ENCODE assay signal across 8 cellular contexts in genomic region chr15:31324739-31325431, GRCh38. TPM values are rescaled to one million over a fixed set of nuclear protein-coding genes. Genes with fewer than 3 reads are reported as not detected.
DNase-seq lines count a peak whose midpoint lies in the region; ATAC-seq and TF ChIP-seq lines count a peak whose summit lies in the region.

No MANE protein-coding gene starts in this region.

- TF ChIP-seq CTCF in CD4-positive, alpha-beta T cell (IDR thresholded peaks at IDR 0.05) = no peak
- TF ChIP-seq CTCF in MM.1S (IDR thresholded peaks at IDR 0.05; ENCODE audit: low read length) (no peak), neural crest cell (conservative IDR thresholded peaks at IDR 0.05) (no peak)

- peak overlapping the region; percentile 94 for H3K9ac ChIP-seq in MM.1S (ENCODE audit: low read length)

- peaks cover 31% of the 10 kb centered on the region for H3K79me2 ChIP-seq in MM.1S (ENCODE audit: low read length)

- H3K9me3 ChIP-seq in CD4-positive, alpha-beta T cell (ENCODE audit: control insufficient read depth, low read length) = no peaks in the 10 kb centered on the region
- no peaks in the 10 kb centered on the region for H3K9me3 ChIP-seq in MM.1S (replicated peaks; ENCODE audit: insufficient read depth, low read length)
- no peaks in the 10 kb centered on the region for H3K9me3 ChIP-seq in ectodermal cell (ENCODE audit: control insufficient read depth, low read length)

- 0 out of 2 replicates have a peak overlapping the region, but pooled peaks have one; percentile 4 for H2AFZ ChIP-seq in MM.1S (ENCODE audit: low read length)

- peaks cover 27% of the 10 kb centered on the region for H3K36me3 Mint-ChIP-seq in CD4-positive, alpha-beta T cell (ENCODE audit: low read depth)
- no peaks in the 10 kb centered on the region for H3K36me3 Mint-ChIP-seq in neural crest cell (ENCODE audit: low read depth)

- H3K4me3 ChIP-seq in MM.1S (ENCODE audit: low read length) (peak overlapping the region; percentile 84), ectodermal cell (ENCODE audit: insufficient read depth, low read depth, low read length) (peak overlapping the region; percentile 77)

- DNase-seq in CD4-positive, alpha-beta T cell = no peak
- no peak for DNase-seq in MM.1S
- no peak for DNase-seq in neural crest cell (ENCODE audit: low read depth, low spot score)
- DNase-seq in DMS53 treated with DMSO at 0.1 percent for 48 hours (lab: John Stamatoyannopoulos, UW; ENCODE audit: unreplicated experiment) = no peak
- no peak for DNase-seq in hepatic stellate cell (ENCODE audit: low spot score)
- DNase-seq in activated CD4-positive, alpha-beta T cell treated with anti-CD3 and anti-CD28 coated beads for 48 hours = no peak

- H3K4me3 Mint-ChIP-seq in CD4-positive, alpha-beta T cell = peak overlapping the region; percentile 95
- peak overlapping the region; percentile 90 for H3K4me3 Mint-ChIP-seq in neural crest cell

- H3K4me2 ChIP-seq in MM.1S (ENCODE audit: low read depth, low read length) = peak overlapping the region; percentile 75

- H3K27ac ChIP-seq in CD4-positive, alpha-beta T cell (ENCODE audit: low read depth, low read length) = peak overlapping the region; percentile 95
- H3K27ac ChIP-seq in MM.1S (ENCODE audit: low read length) (peak overlapping the region; percentile 94; the same call in 1 of the 2 replicates), ectodermal cell (ENCODE audit: insufficient read depth, low read depth, low read length, poor library complexity, severe bottlenecking) (no peak overlapping the region)

- H4K20me1 ChIP-seq in MM.1S (ENCODE audit: insufficient read depth, low read length) = peaks cover 5% of the 10 kb centered on the region; the same call in 1 of the 2 replicates

- no peaks in the 10 kb centered on the region for H3K27me3 Mint-ChIP-seq in CD4-positive, alpha-beta T cell
- H3K27me3 Mint-ChIP-seq in neural crest cell (ENCODE audit: low read depth) = peaks cover 15% of the 10 kb centered on the region

- H3K9me2 ChIP-seq in MM.1S (replicated peaks; ENCODE audit: insufficient read depth, low read length) = no peaks in the 10 kb centered on the region

- H3K36me3 ChIP-seq in MM.1S (replicated peaks; ENCODE audit: insufficient read depth, low read length) = no peaks in the 10 kb centered on the region
- H3K36me3 ChIP-seq in ectodermal cell (ENCODE audit: control insufficient read depth, insufficient read depth, low read length) = no peaks in the 10 kb centered on the region

- peaks cover 57% of the 10 kb centered on the region for H3K4me1 Mint-ChIP-seq in CD4-positive, alpha-beta T cell (ENCODE audit: low read depth)
- peaks cover 32% of the 10 kb centered on the region for H3K4me1 Mint-ChIP-seq in neural crest cell

- H3F3A ChIP-seq in MM.1S (ENCODE audit: insufficient read depth, low read length) = peaks cover 17% of the 10 kb centered on the region

- 83 to 85% methylated on average over 17 of the region's 17 CpGs for WGBS in ectodermal cell, 2 experiments

- CTCF ChIA-PET in CD4-positive, alpha-beta T cell (lab: Charles Lee) = interaction anchor here (0.8 to 4.8 kb wide), 4 partner anchors 22 to 165 kb away, joined by 3 to 23 read pairs (median 4); no protein-coding TSS in a partner anchor

- ATAC-seq in CD4-positive, alpha-beta T cell (ENCODE audit: poor library complexity) = no peak
- no peak for ATAC-seq in HG02970 (IDR thresholded peaks at IDR 0.05; ENCODE audit: low FRiP score, unreplicated experiment)

- POLR2A ChIA-PET in CD4-positive, alpha-beta T cell (lab: Charles Lee) = interaction anchor here (0.7 to 9.1 kb wide), 18 partner anchors 9 to 163 kb away, joined by 3 to 566 read pairs (median 13); no protein-coding TSS in a partner anchor

- intact Hi-C loops in CD4-positive, alpha-beta T cell (cut with DNase I, micrococcal nuclease) = loop anchor here (1.0 to 10.0 kb wide), 5 partner anchors 67 to 1872 kb away; partner anchors contain the start of gene OTUD7A (in 1 of the 2)

- H3K9me3 Mint-ChIP-seq in CD4-positive, alpha-beta T cell = no peaks in the 10 kb centered on the region
- H3K9me3 Mint-ChIP-seq in neural crest cell = peaks cover 3% of the 10 kb centered on the region

- H3K27me3 ChIP-seq in CD4-positive, alpha-beta T cell (ENCODE audit: control insufficient read depth, insufficient read depth, low read length) = no peaks in the 10 kb centered on the region
- H3K27me3 ChIP-seq in MM.1S (replicated peaks; ENCODE audit: insufficient read depth, low read length) = no peaks in the 10 kb centered on the region
- H3K27me3 ChIP-seq in ectodermal cell (ENCODE audit: control insufficient read depth, insufficient read depth, low read length, poor library complexity, severe bottlenecking) = peaks cover 30% of the 10 kb centered on the region

- peak overlapping the region; percentile 96 for H3K27ac Mint-ChIP-seq in CD4-positive, alpha-beta T cell
- H3K27ac Mint-ChIP-seq in neural crest cell (ENCODE audit: unreplicated experiment) = no peak overlapping the region

- H3K4me1 ChIP-seq in MM.1S (ENCODE audit: low read length) (peaks cover 12% of the 10 kb centered on the region), ectodermal cell (ENCODE audit: control insufficient read depth, insufficient read depth, low read length) (peaks cover 14% of the 10 kb centered on the region)

RNA-seq across cellular contexts. Expression of gene KLF13, which starts 1.8 kb away (rescaled TPM):
- 100 to 1,000 TPM; 284 to 308 TPM for total RNA-seq in CD4-positive, alpha-beta T cell
- 31.5 TPM for polyA plus RNA-seq in ectodermal cell (2013, experiment 1 of 4)
- 37.0 TPM for polyA plus RNA-seq in ectodermal cell (2013, experiment 2 of 4)
- polyA plus RNA-seq in ectodermal cell (2013, experiment 3 of 4) = 32.8 TPM
- 40.1 TPM for polyA plus RNA-seq in ectodermal cell (2013, experiment 4 of 4)
- total RNA-seq in neural crest cell = 43.3 and 44.6 TPM in 2 replicates
